Comparison of ENCODE assay signal across 1 cellular context in the genomic region with DNA sequence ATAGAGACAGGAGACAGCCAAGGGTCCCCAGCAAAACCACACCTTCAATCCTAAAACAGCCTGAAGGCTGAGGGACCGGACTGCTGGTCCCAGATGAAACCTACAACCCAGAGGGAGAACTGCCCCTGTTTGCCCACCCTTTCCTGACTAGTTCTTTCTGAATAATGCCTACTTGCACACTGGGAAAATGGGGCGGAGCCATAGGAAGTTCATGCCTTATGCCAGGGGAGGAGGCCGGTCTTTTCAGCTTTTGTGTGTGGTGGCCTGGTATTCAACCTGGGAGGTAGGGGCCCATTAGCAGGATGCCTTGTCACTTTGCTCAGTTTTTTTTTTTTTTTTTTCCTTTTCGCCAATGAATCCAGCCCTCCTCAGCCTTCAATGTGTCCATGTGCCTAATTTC.
TF ChIP-seq lines count a peak whose summit lies in the region.

No MANE protein-coding gene starts in this region.

TF ChIP-seq in HepG2, 621 proteins besides CTCF, POLR2A, EP300 and RAD21 (continued from another document):
- TF ChIP-seq, protein P1, sequence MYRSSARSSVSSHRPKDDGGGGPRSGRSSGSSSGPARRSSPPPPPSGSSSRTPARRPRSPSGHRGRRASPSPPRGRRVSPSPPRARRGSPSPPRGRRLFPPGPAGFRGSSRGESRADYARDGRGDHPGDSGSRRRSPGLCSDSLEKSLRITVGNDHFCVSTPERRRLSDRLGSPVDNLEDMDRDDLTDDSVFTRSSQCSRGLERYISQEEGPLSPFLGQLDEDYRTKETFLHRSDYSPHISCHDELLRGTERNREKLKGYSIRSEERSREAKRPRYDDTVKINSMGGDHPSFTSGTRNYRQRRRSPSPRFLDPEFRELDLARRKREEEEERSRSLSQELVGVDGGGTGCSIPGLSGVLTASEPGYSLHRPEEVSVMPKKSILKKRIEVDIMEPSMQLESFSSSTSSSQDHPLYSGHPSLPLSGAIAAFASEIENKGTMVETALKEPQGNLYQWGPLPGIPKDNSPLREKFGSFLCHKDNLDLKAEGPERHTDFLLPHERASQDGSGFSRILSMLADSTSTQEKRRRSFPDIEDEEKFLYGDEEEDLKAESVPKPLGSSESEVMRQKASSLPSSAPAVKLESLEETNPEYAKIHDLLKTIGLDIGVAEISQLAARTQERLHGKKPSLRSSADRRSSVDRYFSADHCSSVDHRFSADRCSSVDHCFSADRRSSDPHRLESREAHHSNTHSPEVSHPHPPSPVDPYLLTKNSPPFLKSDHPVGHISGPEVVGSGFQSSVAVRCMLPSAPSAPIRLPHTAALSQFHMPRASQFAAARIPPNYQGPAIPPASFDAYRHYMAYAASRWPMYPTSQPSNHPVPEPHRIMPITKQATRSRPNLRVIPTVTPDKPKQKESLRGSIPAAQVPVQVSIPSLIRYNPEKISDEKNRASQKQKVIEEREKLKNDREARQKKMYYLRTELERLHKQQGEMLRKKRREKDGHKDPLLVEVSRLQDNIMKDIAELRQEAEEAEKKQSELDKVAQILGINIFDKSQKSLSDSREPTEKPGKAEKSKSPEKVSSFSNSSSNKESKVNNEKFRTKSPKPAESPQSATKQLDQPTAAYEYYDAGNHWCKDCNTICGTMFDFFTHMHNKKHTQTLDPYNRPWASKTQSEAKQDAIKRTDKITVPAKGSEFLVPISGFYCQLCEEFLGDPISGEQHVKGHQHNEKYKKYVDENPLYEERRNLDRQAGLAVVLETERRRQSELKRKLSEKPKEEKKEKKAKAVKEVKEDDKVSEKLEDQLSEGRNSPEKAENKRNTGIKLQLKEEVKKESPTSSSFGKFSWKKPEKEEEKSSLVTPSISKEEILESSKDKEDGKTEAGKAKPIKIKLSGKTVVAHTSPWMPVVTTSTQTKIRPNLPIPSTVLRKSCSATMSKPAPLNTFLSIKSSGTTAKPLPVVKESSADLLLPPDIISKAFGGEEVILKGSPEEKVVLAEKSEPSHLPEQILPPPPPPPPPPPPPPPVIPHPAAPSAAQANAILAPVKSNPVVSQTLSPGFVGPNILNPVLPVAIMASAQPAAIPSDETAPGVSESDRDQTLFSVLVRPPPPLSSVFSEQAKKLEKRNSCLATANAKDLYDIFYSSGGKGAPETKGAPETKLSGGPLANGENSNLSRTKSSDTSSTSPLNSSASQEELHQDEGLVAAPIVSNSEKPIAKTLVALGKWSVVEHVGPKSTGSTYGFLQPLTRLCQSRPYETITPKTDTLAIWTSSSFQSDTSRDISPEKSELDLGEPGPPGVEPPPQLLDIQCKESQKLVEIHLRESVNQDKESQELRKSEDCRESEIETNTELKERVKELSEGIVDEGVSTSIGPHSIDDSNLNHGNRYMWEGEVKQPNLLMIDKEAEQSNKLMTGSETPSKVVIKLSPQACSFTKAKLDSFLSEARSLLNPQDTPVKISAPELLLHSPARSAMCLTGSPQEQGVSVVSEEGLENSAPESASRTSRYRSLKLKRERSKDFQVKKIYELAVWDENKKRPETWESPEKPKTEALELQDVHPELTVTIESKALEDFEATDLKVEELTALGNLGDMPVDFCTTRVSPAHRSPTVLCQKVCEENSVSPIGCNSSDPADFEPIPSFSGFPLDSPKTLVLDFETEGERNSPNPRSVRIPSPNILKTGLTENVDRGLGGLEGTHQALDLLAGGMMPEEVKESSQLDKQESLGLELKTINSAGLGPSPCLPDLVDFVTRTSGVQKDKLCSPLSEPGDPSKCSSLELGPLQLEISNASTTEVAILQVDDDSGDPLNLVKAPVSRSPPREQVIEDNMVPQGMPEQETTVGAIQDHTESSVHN (CRISPR knock-in tag; IDR thresholded peaks at IDR 0.05) = no peak
- peak; percentile 65; the same call in 1 of the 2 replicates for TF ChIP-seq ZNF652 (CRISPR knock-in tag; IDR thresholded peaks at IDR 0.05; ENCODE audit: borderline replicate concordance, low read depth)
